In genomic region chr18:61893971-61894750, GRCh38 we compare ENCODE assay signal across 8 cellular contexts. TPM values are rescaled to one million over a fixed set of nuclear protein-coding genes. Genes with fewer than 3 reads are reported as not detected.
DNase-seq lines count a peak whose midpoint lies in the region; ATAC-seq and TF ChIP-seq lines count a peak whose summit lies in the region.

No MANE protein-coding gene starts in this region.

- H3K9me3 ChIP-seq in CD8-positive, alpha-beta memory T cell (ENCODE audit: low read length): no peaks in the 10 kb centered on the region

- H3K4me3 ChIP-seq in CD8-positive, alpha-beta memory T cell (ENCODE audit: low read length): peak overlapping the region; percentile 43

- no peaks in the 10 kb centered on the region for H3K9me3 Mint-ChIP-seq in CD8-positive, alpha-beta memory T cell
- no peaks in the 10 kb centered on the region for H3K9me3 Mint-ChIP-seq in activated naive CD4-positive, alpha-beta T cell treated with anti-CD3 and anti-CD28 coated beads for 36 hours

- no peak overlapping the region for H3K27ac Mint-ChIP-seq in CD8-positive, alpha-beta memory T cell
- no peak overlapping the region for H3K27ac Mint-ChIP-seq in activated naive CD4-positive, alpha-beta T cell treated with anti-CD3 and anti-CD28 coated beads for 36 hours

- H3K4me1 Mint-ChIP-seq in CD8-positive, alpha-beta memory T cell: peaks cover 9 to 18% (median 12%) of the 10 kb centered on the region in 3 donors
- H3K4me1 Mint-ChIP-seq in activated naive CD4-positive, alpha-beta T cell treated with anti-CD3 and anti-CD28 coated beads for 36 hours (ENCODE audit: low read depth): peaks cover 6% of the 10 kb centered on the region

- H3K4me1 ChIP-seq in CD8-positive, alpha-beta memory T cell (ENCODE audit: insufficient read depth, low read length): peaks cover 7% of the 10 kb centered on the region

- no peaks in the 10 kb centered on the region for H3K36me3 Mint-ChIP-seq in CD8-positive, alpha-beta memory T cell
- no peaks in the 10 kb centered on the region for H3K36me3 Mint-ChIP-seq in activated naive CD4-positive, alpha-beta T cell treated with anti-CD3 and anti-CD28 coated beads for 36 hours (ENCODE audit: low read depth)

- POLR2A ChIA-PET in CD8-positive, alpha-beta memory T cell (lab: Charles Lee): no interaction called here
- POLR2A ChIA-PET in RWPE1 (lab: Yijun Ruan, JAX; ENCODE audit: low non-redundant PET): no interaction called here

- intact Hi-C loops in activated naive CD4-positive, alpha-beta T cell treated with anti-CD3 and anti-CD28 coated beads for 36 hours (cut with micrococcal nuclease): loop anchor here (1.0 to 10.0 kb wide), 8 partner anchors 58 to 1909 kb away; partner anchors contain the start of genes PIGN and RELCH

- H3K36me3 ChIP-seq in CD8-positive, alpha-beta memory T cell (ENCODE audit: insufficient read depth, low read length): no peaks in the 10 kb centered on the region

- peak; percentile 18; the same call in 1 of the 2 replicates for TF ChIP-seq CTCF in RWPE1 (conservative IDR thresholded peaks at IDR 0.05; ENCODE audit: low read depth)

- H3K27ac ChIP-seq in CD8-positive, alpha-beta memory T cell (ENCODE audit: low read depth, low read length): no peak overlapping the region
- peak overlapping the region; percentile 76 for H3K27ac ChIP-seq in RWPE1

- H3K27me3 Mint-ChIP-seq in CD8-positive, alpha-beta memory T cell: peaks cover 36 to 67% of the 10 kb centered on the region in 2 donors
- H3K27me3 Mint-ChIP-seq in activated naive CD4-positive, alpha-beta T cell treated with anti-CD3 and anti-CD28 coated beads for 36 hours (ENCODE audit: low read depth): peaks cover 28% of the 10 kb centered on the region

- H3K27me3 ChIP-seq in CD8-positive, alpha-beta memory T cell (ENCODE audit: insufficient read depth, low read length, poor library complexity, severe bottlenecking): no peaks in the 10 kb centered on the region

- ATAC-seq in GM19468 (IDR thresholded peaks at IDR 0.05; ENCODE audit: extremely low read depth, unreplicated experiment): peak; percentile 56

- peak; percentile 42 to 76 (median 51) for DNase-seq in CD8-positive, alpha-beta memory T cell
- DNase-seq in HPDE6-E6E7 (ENCODE audit: extremely low spot score): peak; percentile 80
- DNase-seq in RWPE1 (ENCODE audit: low spot score): peak; percentile 73
- DNase-seq in activated naive CD4-positive, alpha-beta T cell treated with anti-CD3 and anti-CD28 coated beads for 36 hours: peak; percentile 81
- DNase-seq in glomerular visceral epithelial cell (ENCODE audit: extremely low spot score): peak; percentile 60
- peak in 53 of 56 donors; percentile 20 to 88 (median 63) for DNase-seq in nucleus accumbens (lab: John Stamatoyannopoulos, UW)
- peak; percentile 63 for DNase-seq in superior temporal gyrus (ENCODE audit: extremely low spot score)

- CTCF ChIA-PET in CD8-positive, alpha-beta memory T cell (lab: Charles Lee): interaction anchor here (1.5 kb wide), 1 partner anchor 14 kb away, joined by 3 read pairs; no protein-coding TSS in a partner anchor
- CTCF ChIA-PET in RWPE1 (lab: Yijun Ruan, JAX): interaction anchor here (0.6 to 0.7 kb wide), 2 partner anchors 12 to 270 kb away, joined by 3 to 4 read pairs; no protein-coding TSS in a partner anchor
- CTCF ChIA-PET in activated naive CD4-positive, alpha-beta T cell treated with anti-CD3 and anti-CD28 coated beads for 36 hours (lab: Charles Lee): interaction anchor here (0.6 to 0.9 kb wide), 3 partner anchors 33 to 389 kb away, joined by 3 to 5 read pairs (median 4); no protein-coding TSS in a partner anchor

- H3K4me3 Mint-ChIP-seq in CD8-positive, alpha-beta memory T cell: peak overlapping the region; percentile 65 to 91 (median 80)
- peak overlapping the region; percentile 75 for H3K4me3 Mint-ChIP-seq in activated naive CD4-positive, alpha-beta T cell treated with anti-CD3 and anti-CD28 coated beads for 36 hours

RNA-seq across cellular contexts. Expression of gene RNF152, which starts 1.4 kb away (rescaled TPM):
- under 1 TPM; 0.13 to 0.38 TPM for total RNA-seq in CD8-positive, alpha-beta memory T cell
- polyA plus RNA-seq in CD8-positive, alpha-beta memory T cell: not detected
- total RNA-seq in activated naive CD4-positive, alpha-beta T cell treated with anti-CD3 and anti-CD28 coated beads for 36 hours: under 1 TPM; 0.10 to 0.17 TPM
